Comparison of ENCODE assay signal across 9 cellular contexts in the genomic region with DNA sequence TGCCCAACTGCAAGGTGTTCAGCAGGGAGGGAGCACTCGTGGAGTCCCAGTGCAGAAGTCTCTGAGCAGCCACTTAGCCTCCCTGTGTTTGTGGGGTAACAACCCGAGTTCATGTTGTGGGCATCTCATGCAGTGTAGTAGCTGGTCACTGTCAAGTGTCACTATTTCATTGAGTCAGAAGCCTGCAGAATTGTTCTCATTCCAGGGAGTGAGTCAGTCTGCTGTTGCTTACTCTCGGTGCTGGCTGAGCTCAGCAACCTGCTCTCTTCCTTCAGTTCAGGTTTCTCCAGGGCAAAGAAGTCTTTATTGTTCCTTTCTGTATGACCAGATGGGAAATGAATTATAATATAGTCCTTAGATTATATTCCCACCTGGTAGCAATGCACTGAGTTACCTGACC. TPM values are rescaled to one million over a fixed set of nuclear protein-coding genes. Genes with fewer than 3 reads are reported as not detected.
DNase-seq lines count a peak whose midpoint lies in the region; ATAC-seq, FAIRE-seq and TF ChIP-seq lines count a peak whose summit lies in the region.
"Had no signal": no experiment of that assay in that cellular context is flagged by ENCODE, and none has a peak within 500 bp of the region (broad histone marks: within the 10 kb centered on the region; RNA-seq: fewer than 3 reads in every experiment).

No MANE protein-coding gene starts in this region.

- H3K36me3 ChIP-seq in esophagus (ENCODE audit: control insufficient read depth in 2 of 2, insufficient read depth in 2 of 2, low read length in 1 of 2), result no peaks in the 10 kb centered on the region

- no peak for TF ChIP-seq POLR2A in GM12892 (IDR thresholded peaks at IDR 0.05; ENCODE audit: low read depth, low read length)

- WGBS in esophagus, 2 donors, result 39 to 41% methylated on average over 3 of the region's 3 CpGs

- no peak overlapping the region for H3K4me3 ChIP-seq in esophagus (ENCODE audit: low read depth in 1 of 2, low read length in 2 of 2)
- H3K4me3 ChIP-seq: K562 had no signal

- H3K9me3 ChIP-seq in esophagus (ENCODE audit: control insufficient read depth in 2 of 2, insufficient read depth in 1 of 2, low read depth in 1 of 2, low read length in 1 of 2), result no peaks in the 10 kb centered on the region

- H3K27ac ChIP-seq in esophagus (ENCODE audit: low read depth in 2 of 2, low read length in 1 of 2), result peak overlapping the region; percentile 78 to 87

- no peak for FAIRE-seq in GM12892 (lab: Jason Lieb, UNC)
- FAIRE-seq: K562 had no signal

- DNase-seq in AG08396 (ENCODE audit: low spot score), result peak; percentile 87
- peak; percentile 80 for DNase-seq in NCI-H226
- DNase-seq in myocyte (ENCODE audit: low read depth), result peak; percentile 74
- no peak for DNase-seq in cortex of kidney (lab: John Stamatoyannopoulos, UW)
- DNase-seq in GM12892 (ENCODE audit: insufficient read length), result no peak
- DNase-seq in NCI-H1436 (lab: John Stamatoyannopoulos, UW), result no peak

- no peaks in the 10 kb centered on the region for H3K27me3 ChIP-seq in esophagus (ENCODE audit: control insufficient read depth in 1 of 2, insufficient read depth in 2 of 2, low read length in 2 of 2)

- peaks cover 3 to 12% of the 10 kb centered on the region in 2 donors for H3K4me1 ChIP-seq in esophagus (ENCODE audit: control insufficient read depth in 2 of 2, insufficient read depth in 2 of 2, low read length in 1 of 2)

- ATAC-seq in HG03175 (IDR thresholded peaks at IDR 0.05; ENCODE audit: unreplicated experiment), result no peak
- ATAC-seq: K562 had no signal

RNA-seq across cellular contexts. Expression of gene HMOX2, which starts 24.1 kb away (rescaled TPM):
- 10 to 100 TPM; 77.1 to 85.9 TPM for polyA plus RNA-seq in esophagus
- total RNA-seq in myocyte, result 35.4 and 37.5 TPM in 2 replicates
- polyA plus RNA-seq in myocyte (2012), result 67.7 TPM
- polyA plus RNA-seq in GM12892 (2012; ENCODE audit: missing spikeins), result 25.8 TPM

RNA-seq across cellular contexts. Expression of gene NMRAL1, which starts 25.9 kb away (rescaled TPM):
- polyA plus RNA-seq in esophagus, result 10 to 100 TPM; 39.8 to 40.7 TPM
- total RNA-seq in myocyte, result 22.6 and 35.8 TPM in 2 replicates
- 17.6 TPM for polyA plus RNA-seq in myocyte (2012)
- 45.9 TPM for polyA plus RNA-seq in GM12892 (2012; ENCODE audit: missing spikeins)

RNA-seq across cellular contexts. Expression of gene CDIP1, which starts 38.3 kb away (rescaled TPM):
- 10 to 100 TPM; 12.0 to 12.1 TPM for polyA plus RNA-seq in esophagus
- total RNA-seq in myocyte, result 30.6 and 38.4 TPM in 2 replicates
- 40.9 TPM for polyA plus RNA-seq in myocyte (2012)
- 3.3 TPM for polyA plus RNA-seq in GM12892 (2012; ENCODE audit: missing spikeins)
- polyA plus RNA-seq: K562 had no signal

RNA-seq across cellular contexts. Expression of gene C16orf96, which starts 55.9 kb away (rescaled TPM):
- polyA plus RNA-seq in esophagus, result under 1 TPM; 0.04 to 0.08 TPM
- total RNA-seq in myocyte, result 0.11 and 0.16 TPM in 2 replicates
- 0.04 TPM for polyA plus RNA-seq in myocyte (2012)
- not detected for polyA plus RNA-seq in GM12892 (2012; ENCODE audit: missing spikeins)
- total RNA-seq: K562 had no signal
- polyA plus RNA-seq: K562 had no signal

Comparison
In these comparisons a context has a peak if more than half of its experiments do, and no peak if none do; other contexts are left out.
1. DNase-seq: peak in AG08396 (single experiment), NCI-H226 (single experiment) and myocyte (single experiment); none in cortex of kidney (single experiment), GM12892 (single experiment) and NCI-H1436 (single experiment).